In genomic region chr3:11465744-11466611, GRCh38 we compare ENCODE assay signal across 13 cellular contexts.
A peak's percentile ranks its signal among the peaks of the same experiment; 100 is the strongest.
DNase-seq lines count a peak whose midpoint lies in the region; ATAC-seq, FAIRE-seq and TF ChIP-seq lines count a peak whose summit lies in the region.
"Had no signal": no experiment of that assay in that cellular context is flagged by ENCODE, and none has a peak within 500 bp of the region (broad histone marks: within the 10 kb centered on the region; RNA-seq: fewer than 3 reads in every experiment).

No MANE protein-coding gene starts in this region.

- DNase-seq in astrocyte (ENCODE audit: low read depth) (peak; percentile 95), heart left ventricle (peak in 4 of 5 donors; percentile 45 to 70 (median 61)), A172 (ENCODE audit: low spot score) (no peak)
- DNase-seq in activated naive CD4-positive, alpha-beta T cell treated with anti-CD3 and anti-CD28 coated beads, Interleukin-2, amount 50 U/mL, for 16 hours, result no peak
- DNase-seq: activated CD4-positive, alpha-beta T cell treated with anti-CD3 and anti-CD28 coated beads, Interleukin-2, amount 50 U/mL, for 1 hour; Caco-2; OCI-M1 had no signal

- peaks cover 21% of the 10 kb centered on the region for H3K4me1 ChIP-seq in BLaER1
- peaks cover 11% of the 10 kb centered on the region for H3K4me1 ChIP-seq in astrocyte (ENCODE audit: insufficient read depth, low read length)
- peaks cover 0 to 36% (median 21%) of the 10 kb centered on the region in 12 donors for H3K4me1 ChIP-seq in heart left ventricle
- H3K4me1 ChIP-seq in rectal smooth muscle tissue (ENCODE audit: control insufficient read depth, insufficient read depth, low read length), result peaks cover 19% of the 10 kb centered on the region
- H3K4me1 ChIP-seq: Caco-2 had no signal

- H3K4me1 Mint-ChIP-seq in astrocyte (ENCODE audit: low read depth, unreplicated experiment), result peaks cover 20% of the 10 kb centered on the region
- H3K4me1 Mint-ChIP-seq: central memory CD8-positive, alpha-beta T cell; memory B cell had no signal

- FAIRE-seq in astrocyte (lab: Jason Lieb, UNC), result peak; percentile 55

- H3K27me3 ChIP-seq in BLaER1, result no peaks in the 10 kb centered on the region
- H3K27me3 ChIP-seq in astrocyte (ENCODE audit: insufficient read depth, low read length), result no peaks in the 10 kb centered on the region
- no peaks in the 10 kb centered on the region for H3K27me3 ChIP-seq in heart left ventricle
- H3K27me3 ChIP-seq in rectal smooth muscle tissue (ENCODE audit: control insufficient read depth, insufficient read depth, low read length), result no peaks in the 10 kb centered on the region

- H3K9me3 Mint-ChIP-seq in astrocyte (ENCODE audit: unreplicated experiment), result no peaks in the 10 kb centered on the region
- H3K9me3 Mint-ChIP-seq: central memory CD8-positive, alpha-beta T cell; memory B cell had no signal

- peak overlapping the region; percentile 23 for H3K4me2 ChIP-seq in BLaER1
- H3K4me2 ChIP-seq in astrocyte (ENCODE audit: low read length), result peak overlapping the region; percentile 19

- ATAC-seq in heart left ventricle (peak; percentile 91 to 94 (median 93)), HG03108 (IDR thresholded peaks at IDR 0.05; ENCODE audit: unreplicated experiment) (no peak), HG02981 (IDR thresholded peaks at IDR 0.05; ENCODE audit: unreplicated experiment) (no peak)

- H3K27ac Mint-ChIP-seq in astrocyte (ENCODE audit: unreplicated experiment), result no peak overlapping the region
- H3K27ac Mint-ChIP-seq: memory B cell had no signal

- no peak overlapping the region for H2AFZ ChIP-seq in astrocyte (ENCODE audit: low read depth, low read length)

- H3K4me3 ChIP-seq in BLaER1, result no peak overlapping the region
- no peak overlapping the region for H3K4me3 ChIP-seq in astrocyte (ENCODE audit: insufficient read depth, low read depth, low read length)
- no peak overlapping the region for H3K4me3 ChIP-seq in heart left ventricle
- no peak overlapping the region for H3K4me3 ChIP-seq in rectal smooth muscle tissue (ENCODE audit: low read length)

- H3K9ac ChIP-seq in BLaER1 (0 out of 2 replicates have a peak overlapping the region, but pooled peaks have one; percentile 37), astrocyte (ENCODE audit: low read length) (peak overlapping the region; percentile 48), rectal smooth muscle tissue (ENCODE audit: low read length) (no peak overlapping the region)

- no peaks in the 10 kb centered on the region for H3K27me3 Mint-ChIP-seq in astrocyte (ENCODE audit: low read depth, unreplicated experiment)
- H3K27me3 Mint-ChIP-seq: central memory CD8-positive, alpha-beta T cell; memory B cell had no signal

- no peaks in the 10 kb centered on the region for H3K79me2 ChIP-seq in astrocyte (ENCODE audit: insufficient read depth, low read length)

- H3K9me3 ChIP-seq in BLaER1 (no peaks in the 10 kb centered on the region), astrocyte (ENCODE audit: insufficient read depth, low read depth, low read length) (no peaks in the 10 kb centered on the region), heart left ventricle (no peaks in the 10 kb centered on the region)
- H3K9me3 ChIP-seq: Caco-2 had no signal

- WGBS in heart left ventricle, 4 donors, result 34 to 39% (median 36%) methylated on average over 9 of the region's 9 CpGs

- H3K27ac ChIP-seq in BLaER1, result no peak overlapping the region
- H3K27ac ChIP-seq in astrocyte (ENCODE audit: low read depth, low read length), result peak overlapping the region; percentile 69
- H3K27ac ChIP-seq in heart left ventricle, result peak overlapping the region; percentile 73 to 94 (median 84)
- H3K27ac ChIP-seq in rectal smooth muscle tissue (ENCODE audit: low read depth, low read length), result peak overlapping the region; percentile 82

- H3K36me3 Mint-ChIP-seq in astrocyte (ENCODE audit: low read depth, unreplicated experiment), result peaks cover 13% of the 10 kb centered on the region

- no peak overlapping the region for H3K4me3 Mint-ChIP-seq in astrocyte (ENCODE audit: unreplicated experiment)
- H3K4me3 Mint-ChIP-seq: central memory CD8-positive, alpha-beta T cell; memory B cell had no signal

- TF ChIP-seq CTCF in astrocyte (IDR thresholded peaks at IDR 0.05; ENCODE audit: insufficient read depth, low read depth, low read length) (no peak), heart left ventricle (IDR thresholded peaks at IDR 0.05) (no peak)

- no peak for TF ChIP-seq POLR2A in heart left ventricle (IDR thresholded peaks at IDR 0.05)

- intact Hi-C loops in heart left ventricle (cut with DNase I), result loop anchor here in 3 of 10 donors (1.0 to 10.0 kb wide), 4 partner anchors 43 to 179 kb away; partner anchors contain the start of gene VGLL4 (in 2 of the 3)

- H3K36me3 ChIP-seq in BLaER1, result peaks cover 16% of the 10 kb centered on the region
- peaks cover 7% of the 10 kb centered on the region for H3K36me3 ChIP-seq in astrocyte (ENCODE audit: insufficient read depth, low read length)
- H3K36me3 ChIP-seq in heart left ventricle, result peaks cover 0 to 17% (median 0%) of the 10 kb centered on the region in 9 donors
- H3K36me3 ChIP-seq in rectal smooth muscle tissue (ENCODE audit: control insufficient read depth, insufficient read depth, low read length), result peaks cover 2% of the 10 kb centered on the region

- no peaks in the 10 kb centered on the region for H4K20me1 ChIP-seq in BLaER1
- H4K20me1 ChIP-seq in astrocyte (ENCODE audit: insufficient read depth, low read length), result no peaks in the 10 kb centered on the region

Comparison
In these comparisons a context has a peak if more than half of its experiments do, and no peak if none do; other contexts are left out.
1. DNase-seq: peak in astrocyte (single experiment) and heart left ventricle (4 of 5); none in A172 (single experiment) and activated naive CD4-positive, alpha-beta T cell treated with anti-CD3 and anti-CD28 coated beads, Interleukin-2, amount 50 U/mL, for 16 hours (single experiment).
2. ATAC-seq: peak in heart left ventricle (4 of 4); none in HG03108 (single experiment) and HG02981 (single experiment).